In the genomic region with DNA sequence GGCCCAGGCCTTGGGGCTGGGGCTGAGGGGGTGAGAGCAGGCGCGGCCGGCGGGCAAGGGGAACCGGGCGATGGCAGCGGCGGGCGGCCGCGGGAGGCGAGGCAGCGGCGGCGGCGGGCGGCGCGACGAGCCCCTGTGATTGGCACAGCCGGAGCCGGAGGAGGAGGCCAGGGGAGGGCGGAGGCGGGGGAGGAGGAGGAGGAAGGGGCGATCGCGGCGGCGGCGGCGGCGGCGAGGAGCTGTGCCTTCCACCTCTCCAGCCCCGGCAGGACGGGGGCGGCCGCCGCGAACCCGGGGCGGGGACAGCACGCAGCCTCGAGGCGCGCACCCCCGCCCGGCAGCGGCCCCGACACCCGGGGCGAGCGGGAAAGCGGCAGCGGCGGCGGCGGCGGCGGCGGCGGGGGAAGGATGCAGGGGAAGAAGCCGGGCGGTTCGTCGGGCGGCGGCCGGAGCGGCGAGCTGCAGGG, we compare ENCODE assay signal across 8 cellular contexts. TPM values are rescaled to one million over a fixed set of nuclear protein-coding genes. Genes with fewer than 3 reads are reported as not detected.
DNase-seq lines count a peak whose midpoint lies in the region; ATAC-seq and TF ChIP-seq lines count a peak whose summit lies in the region.

A gene (plus strand): TSS at position 208 of the 467 bp plus-strand sequence.

- H3K79me2 ChIP-seq in parathyroid adenoma = peaks cover 13% of the 10 kb centered on the region

- peak within 1 kb of the TSS; percentile 89 for H3K4me2 ChIP-seq in parathyroid adenoma (ENCODE audit: low read length)

- H3K4me1 Mint-ChIP-seq in activated naive CD4-positive, alpha-beta T cell treated with anti-CD3 and anti-CD28 coated beads, Interleukin-2, amount 50 U/mL, for 24 hours = peaks cover 67% of the 10 kb centered on the region

- H3K4me3 ChIP-seq in cardiac muscle cell (peak within 1 kb of the TSS; percentile 57), parathyroid adenoma (ENCODE audit: low read depth, low read length) (peak within 1 kb of the TSS; percentile 63), upper lobe of right lung (peak within 1 kb of the TSS; percentile 77)

- peak; percentile 76 for DNase-seq in Ammon's horn (ENCODE audit: low spot score)
- DNase-seq in cardiac muscle cell (ENCODE audit: low read depth in 1 of 2, low spot score in 1 of 2) = peak; percentile 77 to 88
- DNase-seq in upper lobe of right lung = peak; percentile 93

- no peaks in the 10 kb centered on the region for H3K27me3 Mint-ChIP-seq in activated naive CD4-positive, alpha-beta T cell treated with anti-CD3 and anti-CD28 coated beads, Interleukin-2, amount 50 U/mL, for 24 hours

- H3K4me1 ChIP-seq in cardiac muscle cell (ENCODE audit: low read depth) (peaks cover 32% of the 10 kb centered on the region), parathyroid adenoma (peaks cover 16% of the 10 kb centered on the region), upper lobe of right lung (peaks cover 53% of the 10 kb centered on the region)

- no peaks in the 10 kb centered on the region for H3K9me3 ChIP-seq in cardiac muscle cell (ENCODE audit: low read depth)
- no peaks in the 10 kb centered on the region for H3K9me3 ChIP-seq in parathyroid adenoma (ENCODE audit: control insufficient read depth, low read length)
- no peaks in the 10 kb centered on the region for H3K9me3 ChIP-seq in upper lobe of right lung

- intact Hi-C loops in upper lobe of right lung (cut with DNase I) = loop anchor here (5.0 kb wide), 1 partner anchor 224 kb away; no protein-coding TSS in a partner anchor

- H3K4me3 Mint-ChIP-seq in activated naive CD4-positive, alpha-beta T cell treated with anti-CD3 and anti-CD28 coated beads, Interleukin-2, amount 50 U/mL, for 24 hours = peak within 1 kb of the TSS; percentile 87

- H3K27ac ChIP-seq in cardiac muscle cell (peak within 1 kb of the TSS; percentile 80), parathyroid adenoma (peak within 1 kb of the TSS; percentile 87), upper lobe of right lung (peak within 1 kb of the TSS; percentile 88)

- no peak within 1 kb of the TSS for H3K9ac ChIP-seq in parathyroid adenoma

- TF ChIP-seq CTCF in cardiac muscle cell (IDR thresholded peaks at IDR 0.05; ENCODE audit: low read depth, low read length) (no peak), parathyroid adenoma (IDR thresholded peaks at IDR 0.05) (no peak), upper lobe of right lung (IDR thresholded peaks at IDR 0.05) (no peak)

- no peaks in the 10 kb centered on the region for H3K9me3 Mint-ChIP-seq in activated naive CD4-positive, alpha-beta T cell treated with anti-CD3 and anti-CD28 coated beads, Interleukin-2, amount 50 U/mL, for 24 hours

- H3K36me3 Mint-ChIP-seq in activated naive CD4-positive, alpha-beta T cell treated with anti-CD3 and anti-CD28 coated beads, Interleukin-2, amount 50 U/mL, for 24 hours = no peaks in the 10 kb centered on the region

- TF ChIP-seq POLR2A in Raji (IDR thresholded peaks at IDR 0.05; ENCODE audit: insufficient read depth, low read depth, low read length) = peak; percentile 14; the same call in 1 of the 2 replicates

- H3K27me3 ChIP-seq in cardiac muscle cell (no peaks in the 10 kb centered on the region), parathyroid adenoma (ENCODE audit: control insufficient read depth, insufficient read depth, low read length) (no peaks in the 10 kb centered on the region), upper lobe of right lung (no peaks in the 10 kb centered on the region)

- peak within 1 kb of the TSS; percentile 90 for H2AFZ ChIP-seq in parathyroid adenoma

- ATAC-seq in GM19372 (IDR thresholded peaks at IDR 0.05; ENCODE audit: low read depth, unreplicated experiment) (peak; percentile 15), HG03460 (IDR thresholded peaks at IDR 0.05; ENCODE audit: unreplicated experiment) (peak; percentile 8), upper lobe of right lung (peak; percentile 67)

- H3K36me3 ChIP-seq in cardiac muscle cell (no peaks in the 10 kb centered on the region), parathyroid adenoma (ENCODE audit: control insufficient read depth, insufficient read depth, low read length) (no peaks in the 10 kb centered on the region), upper lobe of right lung (no peaks in the 10 kb centered on the region)

- H3K27ac Mint-ChIP-seq in activated naive CD4-positive, alpha-beta T cell treated with anti-CD3 and anti-CD28 coated beads, Interleukin-2, amount 50 U/mL, for 24 hours = peak within 1 kb of the TSS; percentile 82

RNA-seq across cellular contexts. Expression of the gene that starts here (rescaled TPM):
- total RNA-seq in cardiac muscle cell (25.2 and 35.5 TPM in 2 replicates), upper lobe of right lung (50.6 TPM)
- 71.9 and 92.3 TPM in 2 replicates for polyA plus RNA-seq in cardiac muscle cell

Comparison
In these comparisons a context has a peak if more than half of its experiments do, and no peak if none do; other contexts are left out.
1. Peak in every context shown above with its lines: DNase-seq, ATAC-seq, H3K4me3 ChIP-seq and H3K27ac ChIP-seq.
2. ATAC-seq: peak in every context shown above with its lines; median percentile 67 in upper lobe of right lung; 15 in GM19372; 8 in HG03460.